In the genomic region with DNA sequence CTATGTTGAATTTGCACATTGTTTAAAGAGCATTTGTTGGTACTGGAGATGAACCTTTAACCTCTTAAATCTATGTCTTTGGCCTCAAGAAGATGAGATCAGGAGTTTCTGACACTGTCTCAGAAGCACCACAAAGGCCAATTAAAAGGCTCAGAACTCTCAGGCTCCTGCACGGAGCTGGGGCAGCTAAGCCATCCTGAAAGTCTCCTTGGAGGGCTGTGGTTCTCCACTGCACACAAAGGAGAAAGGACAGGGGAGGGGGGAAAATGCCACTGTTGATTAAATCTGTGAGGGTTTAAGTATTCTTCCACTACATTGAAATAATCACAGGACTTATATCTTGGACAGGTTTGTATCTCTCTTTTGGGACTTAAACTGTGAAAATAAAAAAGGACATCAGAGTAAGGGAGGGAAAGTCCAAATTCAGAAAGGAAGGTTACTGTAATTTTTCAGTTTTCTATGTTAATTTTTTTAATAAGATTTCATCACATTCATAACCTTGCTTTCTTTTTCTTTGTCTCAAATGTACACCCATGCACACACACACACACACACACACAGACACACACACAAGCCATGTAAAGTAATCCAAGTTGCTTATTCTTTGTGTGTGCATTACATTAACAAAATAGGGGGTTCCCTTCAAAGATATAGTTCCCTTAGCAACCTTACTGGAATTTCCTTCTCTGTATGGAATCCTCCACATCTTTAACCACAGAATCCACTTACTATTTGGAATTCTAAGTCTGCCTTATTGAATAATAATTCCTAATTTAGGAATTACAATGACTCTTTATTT, we compare ENCODE assay signal across 16 cellular contexts. TPM values are rescaled to one million over a fixed set of nuclear protein-coding genes. Genes with fewer than 3 reads are reported as not detected.
"Had no signal": no experiment of that assay in that cellular context is flagged by ENCODE, and none has a peak within 500 bp of the region (broad histone marks: within the 10 kb centered on the region; RNA-seq: fewer than 3 reads in every experiment).

No MANE protein-coding gene starts in this region.

- H3K27ac Mint-ChIP-seq: activated B cell treated with CpG ODN at 0.5 μM for 24 hours; activated CD4-positive, alpha-beta T cell treated with anti-CD3 and anti-CD28 coated beads, Interleukin-2, amount 10 ng/mL, durations not matched to agents 24 days and 14 days; activated naive CD8-positive, alpha-beta T cell treated with anti-CD3 and anti-CD28 coated beads, Interleukin-2, amount 50 U/mL, for 24 hours; activated T-helper 1 cell treated with anti-CD3 and anti-CD28 coated beads, Interleukin-12 subunit alpha, Interleukin-12 subunit beta, Interleukin-2, Interleukin-4 antibody, amounts not matched to agents 30 ng/mL and 10 ng/mL and 1 ng/mL, durations not matched to agents 14 hours and 24 hours and 36 hours; effector memory CD8-positive, alpha-beta T cell; naive thymus-derived CD4-positive, alpha-beta T cell; stimulated activated naive CD8-positive, alpha-beta T cell treated with anti-CD3 and anti-CD28 coated beads, Interleukin-15, amount 100 ng/mL, for 72 hours had no signal

- ATAC-seq: activated naive CD8-positive, alpha-beta T cell treated with anti-CD3 and anti-CD28 coated beads, Interleukin-2, amount 50 U/mL, for 24 hours; effector memory CD8-positive, alpha-beta T cell; left cardiac atrium; naive thymus-derived CD4-positive, alpha-beta T cell; stimulated activated naive CD8-positive, alpha-beta T cell treated with anti-CD3 and anti-CD28 coated beads, Interleukin-15, amount 100 ng/mL, for 72 hours had no signal

- H3K4me1 Mint-ChIP-seq: activated B cell treated with CpG ODN at 0.5 μM for 24 hours; activated CD4-positive, alpha-beta T cell treated with anti-CD3 and anti-CD28 coated beads, Interleukin-2, amount 10 ng/mL, durations not matched to agents 24 days and 14 days; activated naive CD8-positive, alpha-beta T cell treated with anti-CD3 and anti-CD28 coated beads, Interleukin-2, amount 50 U/mL, for 24 hours; central memory CD8-positive, alpha-beta T cell; stimulated activated naive CD8-positive, alpha-beta T cell treated with anti-CD3 and anti-CD28 coated beads, Interleukin-15, amount 100 ng/mL, for 72 hours had no signal

- FAIRE-seq: TTC549, urothelium cell line had no signal

- H3K4me3 Mint-ChIP-seq: activated B cell treated with CpG ODN at 0.5 μM for 24 hours; activated CD4-positive, alpha-beta T cell treated with anti-CD3 and anti-CD28 coated beads, Interleukin-2, amount 10 ng/mL, durations not matched to agents 24 days and 14 days; activated naive CD8-positive, alpha-beta T cell treated with anti-CD3 and anti-CD28 coated beads, Interleukin-2, amount 50 U/mL, for 24 hours; activated T-helper 1 cell treated with anti-CD3 and anti-CD28 coated beads, Interleukin-12 subunit alpha, Interleukin-12 subunit beta, Interleukin-2, Interleukin-4 antibody, amounts not matched to agents 30 ng/mL and 10 ng/mL and 1 ng/mL, durations not matched to agents 14 hours and 24 hours and 36 hours; central memory CD8-positive, alpha-beta T cell; effector memory CD8-positive, alpha-beta T cell; naive thymus-derived CD4-positive, alpha-beta T cell; stimulated activated naive CD8-positive, alpha-beta T cell treated with anti-CD3 and anti-CD28 coated beads, Interleukin-15, amount 100 ng/mL, for 72 hours had no signal

- H3K36me3 Mint-ChIP-seq: naive thymus-derived CD4-positive, alpha-beta T cell had no signal

- DNase-seq: activated B cell treated with CpG ODN at 0.5 μM for 24 hours; activated CD4-positive, alpha-beta T cell treated with anti-CD3 and anti-CD28 coated beads, Interleukin-2, amount 10 ng/mL, durations not matched to agents 24 days and 14 days; activated naive CD4-positive, alpha-beta T cell; activated naive CD8-positive, alpha-beta T cell treated with anti-CD3 and anti-CD28 coated beads, Interleukin-2, amount 50 U/mL, for 24 hours; effector memory CD8-positive, alpha-beta T cell; erythroblast; glutamatergic neuron; left cardiac atrium; naive thymus-derived CD4-positive, alpha-beta T cell; stimulated activated CD4-positive, alpha-beta T cell treated with anti-CD3 and anti-CD28 coated beads, Interleukin-4, amount 100 ng/mL, for 24 hours; stimulated activated naive CD8-positive, alpha-beta T cell treated with anti-CD3 and anti-CD28 coated beads, Interleukin-15, amount 100 ng/mL, for 72 hours; T-helper 2 cell had no signal

- H3K9me3 Mint-ChIP-seq: activated B cell treated with CpG ODN at 0.5 μM for 24 hours; activated naive CD8-positive, alpha-beta T cell treated with anti-CD3 and anti-CD28 coated beads, Interleukin-2, amount 50 U/mL, for 24 hours; activated T-helper 1 cell treated with anti-CD3 and anti-CD28 coated beads, Interleukin-12 subunit alpha, Interleukin-12 subunit beta, Interleukin-2, Interleukin-4 antibody, amounts not matched to agents 30 ng/mL and 10 ng/mL and 1 ng/mL, durations not matched to agents 14 hours and 24 hours and 36 hours; central memory CD8-positive, alpha-beta T cell; effector memory CD8-positive, alpha-beta T cell; stimulated activated naive CD8-positive, alpha-beta T cell treated with anti-CD3 and anti-CD28 coated beads, Interleukin-15, amount 100 ng/mL, for 72 hours had no signal

RNA-seq across cellular contexts. Expression of gene ZNF366, which starts 32.9 kb away (rescaled TPM):
- total RNA-seq: activated B cell treated with CpG ODN at 0.5 μM for 24 hours; activated CD4-positive, alpha-beta T cell treated with anti-CD3 and anti-CD28 coated beads, Interleukin-2, amount 10 ng/mL, durations not matched to agents 24 days and 14 days; activated T-helper 1 cell treated with anti-CD3 and anti-CD28 coated beads, Interleukin-12 subunit alpha, Interleukin-12 subunit beta, Interleukin-2, Interleukin-4 antibody, amounts not matched to agents 30 ng/mL and 10 ng/mL and 1 ng/mL, durations not matched to agents 14 hours and 24 hours and 36 hours had no signal
